ENCODE assay signal across 14 cellular contexts in genomic region chr1:226360106-226360746, GRCh38. TPM values are rescaled to one million over a fixed set of nuclear protein-coding genes. Genes with fewer than 3 reads are reported as not detected.
DNase-seq lines count a peak whose midpoint lies in the region; ATAC-seq lines count a peak whose summit lies in the region.
"Had no signal": no experiment of that assay in that cellular context is flagged by ENCODE, and none has a peak within 500 bp of the region (broad histone marks: within the 10 kb centered on the region; RNA-seq: fewer than 3 reads in every experiment).

No MANE protein-coding gene starts in this region.

- in situ Hi-C loops in G401 (cut with HindIII; ENCODE audit: low sequenced_read_pairs), result no loop called here
- in situ Hi-C loops in KBM-7 (cut with MboI; ENCODE audit: low pct_unique_long_range_greater_than_20kb, low sequenced_read_pairs), result no loop called here

- ATAC-seq in activated CD4-positive, CD25-positive, alpha-beta regulatory T cell treated with anti-CD3 and anti-CD28 coated beads, Interleukin-2, amount 50 U/mL, for 24 hours, result peak; percentile 35 to 68
- ATAC-seq in GM21786 (IDR thresholded peaks at IDR 0.05; ENCODE audit: unreplicated experiment) (peak; percentile 77), HG03196 (IDR thresholded peaks at IDR 0.05; ENCODE audit: unreplicated experiment) (peak; percentile 67)
- peak; percentile 56 for ATAC-seq in stimulated activated effector memory CD8-positive, alpha-beta T cell treated with anti-CD3 and anti-CD28 coated beads, Interleukin-12 subunit alpha, Interleukin-12 subunit beta, amount 100 ng/mL, for 72 hours
- ATAC-seq: activated T-cell treated with anti-CD3 and anti-CD28 coated beads, Interleukin-2, amount 50 U/mL, for 72 hours; right cardiac atrium had no signal

- no peaks in the 10 kb centered on the region for H3K4me1 Mint-ChIP-seq in stimulated activated effector memory CD8-positive, alpha-beta T cell treated with anti-CD3 and anti-CD28 coated beads, Interleukin-12 subunit alpha, Interleukin-12 subunit beta, amount 100 ng/mL, for 72 hours

- no peak for DNase-seq in activated CD4-positive, CD25-positive, alpha-beta regulatory T cell treated with anti-CD3 and anti-CD28 coated beads, Interleukin-2, amount 50 U/mL, for 72 hours
- no peak for DNase-seq in stimulated activated effector memory CD8-positive, alpha-beta T cell treated with anti-CD3 and anti-CD28 coated beads, Interleukin-12 subunit alpha, Interleukin-12 subunit beta, amount 100 ng/mL, for 72 hours (ENCODE audit: low spot score in 2 of 2)
- no peak for DNase-seq in G401 (ENCODE audit: low spot score)
- no peak for DNase-seq in NOMO-1 (lab: John Stamatoyannopoulos, UW; ENCODE audit: unreplicated experiment in 2 of 2)
- no peak for DNase-seq in KBM-7
- DNase-seq: 8988T; activated T-cell treated with anti-CD3 and anti-CD28 coated beads, Interleukin-2, amount 50 U/mL, for 72 hours; DMS 273 treated with DMSO at 0.1 percent for 48 hours; NCI-H2029 treated with DMSO at 0.1 percent for 48 hours; Peyer's patch; right cardiac atrium had no signal

- no peak overlapping the region for H3K27ac Mint-ChIP-seq in stimulated activated effector memory CD8-positive, alpha-beta T cell treated with anti-CD3 and anti-CD28 coated beads, Interleukin-12 subunit alpha, Interleukin-12 subunit beta, amount 100 ng/mL, for 72 hours
- H3K27ac Mint-ChIP-seq: activated T-cell treated with anti-CD3 and anti-CD28 coated beads, Interleukin-2, amount 50 U/mL, for 72 hours had no signal

- H3K36me3 Mint-ChIP-seq in stimulated activated effector memory CD8-positive, alpha-beta T cell treated with anti-CD3 and anti-CD28 coated beads, Interleukin-12 subunit alpha, Interleukin-12 subunit beta, amount 100 ng/mL, for 72 hours, result peaks cover 84% of the 10 kb centered on the region

- no peak overlapping the region for H3K4me3 Mint-ChIP-seq in stimulated activated effector memory CD8-positive, alpha-beta T cell treated with anti-CD3 and anti-CD28 coated beads, Interleukin-12 subunit alpha, Interleukin-12 subunit beta, amount 100 ng/mL, for 72 hours
- H3K4me3 Mint-ChIP-seq: activated T-cell treated with anti-CD3 and anti-CD28 coated beads, Interleukin-2, amount 50 U/mL, for 72 hours had no signal

- H3K9me3 Mint-ChIP-seq in stimulated activated effector memory CD8-positive, alpha-beta T cell treated with anti-CD3 and anti-CD28 coated beads, Interleukin-12 subunit alpha, Interleukin-12 subunit beta, amount 100 ng/mL, for 72 hours, result no peaks in the 10 kb centered on the region
- H3K9me3 Mint-ChIP-seq: activated T-cell treated with anti-CD3 and anti-CD28 coated beads, Interleukin-2, amount 50 U/mL, for 72 hours had no signal

RNA-seq across cellular contexts. Expression of gene PARP1, which starts 47.7 kb away (rescaled TPM):
- total RNA-seq in G401 (2014; rRNA removed; shearing (Covaris generic)), result 156 and 218 TPM in 2 replicates

RNA-seq across cellular contexts. Expression of gene LIN9, which starts 51.3 kb away (rescaled TPM):
- total RNA-seq in G401 (2014; rRNA removed; shearing (Covaris generic)), result 8.6 and 14.8 TPM in 2 replicates
